ENCODE assay signal across 29 cellular contexts in genomic region chr13:26378116-26378515, GRCh38.
"Had no signal": no experiment of that assay in that cellular context is flagged by ENCODE, and none has a peak within 500 bp of the region (broad histone marks: within the 10 kb centered on the region; RNA-seq: fewer than 3 reads in every experiment).

No MANE protein-coding gene starts in this region.

- H3K4me3 ChIP-seq: ascending aorta, breast epithelium, cardiac muscle cell, colonic mucosa, esophagus squamous epithelium, gastroesophageal sphincter, heart right ventricle had no signal

- ATAC-seq: activated CD4-positive, CD25-positive, alpha-beta regulatory T cell treated with anti-CD3 and anti-CD28 coated beads, Interleukin-2, amount 50 U/mL, for 24 hours; activated CD8-positive, alpha-beta memory T cell treated with anti-CD3 and anti-CD28 coated beads, Interleukin-2, amount 10 ng/mL, durations not matched to agents 7 days and 5 days; activated CD8-positive, alpha-beta T cell treated with anti-CD3 and anti-CD28 coated beads, Interleukin-2, amount 10 ng/mL, durations not matched to agents 7 days and 5 days; activated naive CD8-positive, alpha-beta T cell treated with anti-CD3 and anti-CD28 coated beads, Interleukin-2, amount 50 U/mL, for 24 hours; gastroesophageal sphincter; heart right ventricle; T-helper 17 cell had no signal

- H3K36me3 ChIP-seq: ascending aorta, breast epithelium, cardiac muscle cell, colonic mucosa, esophagus squamous epithelium, gastroesophageal sphincter had no signal

- H3K27me3 ChIP-seq: ascending aorta, breast epithelium, cardiac muscle cell, colonic mucosa, esophagus squamous epithelium, gastroesophageal sphincter, heart right ventricle had no signal

- H3K27ac ChIP-seq: ascending aorta, breast epithelium, cardiac muscle cell, colonic mucosa, epithelial cell of prostate, esophagus squamous epithelium, gastroesophageal sphincter, heart right ventricle, WERI-Rb-1 had no signal

- DNase-seq: activated B cell treated with CpG ODN at 0.5 μM for 24 hours; activated CD4-positive, alpha-beta memory T cell treated with anti-CD3 and anti-CD28 coated beads for 36 hours; activated CD4-positive, alpha-beta T cell treated with anti-CD3 and anti-CD28 coated beads, Interleukin-2, amount 10 ng/mL, durations not matched to agents 24 days and 14 days; activated CD8-positive, alpha-beta memory T cell treated with anti-CD3 and anti-CD28 coated beads, Interleukin-2, amount 10 ng/mL, durations not matched to agents 7 days and 5 days; activated CD8-positive, alpha-beta memory T cell treated with anti-CD3 and anti-CD28 coated beads, Interleukin-2, amount 50 U/mL, for 4 hours; activated CD8-positive, alpha-beta T cell treated with anti-CD3 and anti-CD28 coated beads, Interleukin-2, amount 10 ng/mL, durations not matched to agents 7 days and 5 days; activated effector memory CD4-positive, alpha-beta T cell treated with anti-CD3 and anti-CD28 coated beads, Interleukin-2, amount 50 U/mL, for 16 hours; activated naive CD4-positive, alpha-beta T cell treated with anti-CD3 and anti-CD28 coated beads for 36 hours; activated naive CD8-positive, alpha-beta T cell treated with anti-CD3 and anti-CD28 coated beads for 36 hours; activated naive CD8-positive, alpha-beta T cell treated with anti-CD3 and anti-CD28 coated beads, Interleukin-2, amount 50 U/mL, for 24 hours; activated T-cell treated with anti-CD3 and anti-CD28 coated beads, Interleukin-2, amount 50 U/mL, for 1 hour; activated T-cell treated with anti-CD3 and anti-CD28 coated beads, Interleukin-2, amount 50 U/mL, for 48 hours; central memory CD4-positive, alpha-beta T cell; cerebellar nuclear complex; colonic mucosa; effector CD8-positive, alpha-beta T cell; esophagus squamous epithelium; foreskin melanocyte; heart right ventricle; T-helper 1 cell; T-helper 17 cell; T1000; WERI-Rb-1 had no signal

- H3K9me3 ChIP-seq: ascending aorta, breast epithelium, colonic mucosa, esophagus squamous epithelium, gastroesophageal sphincter, heart right ventricle had no signal

- H3K4me1 ChIP-seq: ascending aorta, breast epithelium, colonic mucosa, esophagus squamous epithelium, gastroesophageal sphincter had no signal
